Comparison of ENCODE assay signal across 13 cellular contexts in genomic region chr3:10992946-10993728, GRCh38. TPM values are rescaled to one million over a fixed set of nuclear protein-coding genes. Genes with fewer than 3 reads are reported as not detected.
DNase-seq lines count a peak whose midpoint lies in the region; ATAC-seq and TF ChIP-seq lines count a peak whose summit lies in the region.
"Had no signal": no experiment of that assay in that cellular context is flagged by ENCODE, and none has a peak within 500 bp of the region (broad histone marks: within the 10 kb centered on the region; RNA-seq: fewer than 3 reads in every experiment).

No MANE protein-coding gene starts in this region.

- H3K36me3 ChIP-seq in breast epithelium (no peaks in the 10 kb centered on the region), left ventricle myocardium inferior (no peaks in the 10 kb centered on the region), transverse colon (no peaks in the 10 kb centered on the region)

- WGBS in transverse colon (ENCODE audit: low coverage in 1 of 2), 2 donors: 28% methylated on average over 39 of the region's 68 CpGs; no CpG with 5 or more reads in 1 of the 2 donors

- TF ChIP-seq POLR2A in breast epithelium (IDR thresholded peaks at IDR 0.05) (no peak), transverse colon (IDR thresholded peaks at IDR 0.05) (no peak)

- CTCF ChIA-PET in MCF 10A (lab: Yijun Ruan, JAX): interaction anchor here (1.6 kb wide), 1 partner anchor 10 kb away, joined by 8 read pairs; no protein-coding TSS in a partner anchor

- no peaks in the 10 kb centered on the region for H3K9me3 Mint-ChIP-seq in MCF 10A (ENCODE audit: unreplicated experiment)

- H3K27ac ChIP-seq in breast epithelium: no peak overlapping the region
- peak overlapping the region; percentile 36 for H3K27ac ChIP-seq in left ventricle myocardium inferior (replicated peaks)
- H3K27ac ChIP-seq in transverse colon: no peak overlapping the region

- no TSS peak for BruUV-seq in MCF 10A (replicated peaks; lab: Mats Ljungman, UMichigan)

- no peak for TF ChIP-seq CTCF in breast epithelium (IDR thresholded peaks at IDR 0.05)
- TF ChIP-seq CTCF in MCF 10A (IDR thresholded peaks at IDR 0.05; ENCODE audit: unreplicated experiment): no peak
- TF ChIP-seq CTCF in left ventricle myocardium inferior (IDR thresholded peaks at IDR 0.05; ENCODE audit: borderline replicate concordance): no peak
- TF ChIP-seq CTCF in transverse colon (IDR thresholded peaks at IDR 0.05): no peak

- H3K4me3 Mint-ChIP-seq in MCF 10A (ENCODE audit: unreplicated experiment): no peak overlapping the region

- POLR2A ChIA-PET in MCF 10A (lab: Yijun Ruan, JAX): no interaction called here

- in situ Hi-C loops in transverse colon (cut with MboI; ENCODE audit: low pct_ligation_motif_present in 1 of 4, low pct_unique_long_range_greater_than_20kb in 1 of 4, low sequenced_read_pairs in 3 of 4): no loop called here

- H3K27me3 ChIP-seq in breast epithelium (peaks cover 0 to 47% of the 10 kb centered on the region in 2 donors), left ventricle myocardium inferior (ENCODE audit: low read depth) (peaks cover 83% of the 10 kb centered on the region), transverse colon (peaks cover 69% of the 10 kb centered on the region)

- DNase-seq in breast epithelium (ENCODE audit: low spot score in 2 of 2) (no peak), MCF 10A (ENCODE audit: unreplicated experiment) (no peak), left ventricle myocardium inferior (no peak), nucleus accumbens (lab: John Stamatoyannopoulos, UW) (peak in 32 of 56 donors; percentile 25 to 78 (median 54)), transverse colon (no peak), OCI-M2 (lab: John Stamatoyannopoulos, UW; ENCODE audit: unreplicated experiment) (no peak)
- DNase-seq: DMS53; effector CD8-positive, alpha-beta T cell; naive B cell; stimulated activated naive CD8-positive, alpha-beta T cell treated with anti-CD3 and anti-CD28 coated beads, Interleukin-15, Interleukin-2, amounts not matched to agents 100 U/mL and 50 U/mL, for 24 hours had no signal

- peaks cover 78% of the 10 kb centered on the region for H3K27me3 Mint-ChIP-seq in MCF 10A (ENCODE audit: insufficient read depth, unreplicated experiment)

- no peak for TF ChIP-seq EP300 in transverse colon (IDR thresholded peaks at IDR 0.05; ENCODE audit: low read depth)

- H3K4me3 ChIP-seq in breast epithelium: peak overlapping the region; percentile 37 to 66 (median 44)
- H3K4me3 ChIP-seq in left ventricle myocardium inferior: peak overlapping the region; percentile 60
- H3K4me3 ChIP-seq in transverse colon: peak overlapping the region in 3 of 4 donors; percentile 10 to 42 (median 23)

- H3K4me1 ChIP-seq in breast epithelium: no peaks in the 10 kb centered on the region
- peaks cover 15% of the 10 kb centered on the region for H3K4me1 ChIP-seq in left ventricle myocardium inferior
- H3K4me1 ChIP-seq in transverse colon: no peaks in the 10 kb centered on the region

- peaks cover 4% of the 10 kb centered on the region for H3K4me1 Mint-ChIP-seq in MCF 10A (ENCODE audit: insufficient read depth, unreplicated experiment)

- no peaks in the 10 kb centered on the region for H3K9me3 ChIP-seq in breast epithelium
- H3K9me3 ChIP-seq in left ventricle myocardium inferior (replicated peaks): no peaks in the 10 kb centered on the region
- no peaks in the 10 kb centered on the region for H3K9me3 ChIP-seq in transverse colon

- intact Hi-C loops in breast epithelium (cut with DNase I; ENCODE audit: low total_unique reads): no loop called here
- intact Hi-C loops in MCF 10A (cut with micrococcal nuclease): no loop called here
- intact Hi-C loops in left ventricle myocardium inferior (cut with micrococcal nuclease): no loop called here
- intact Hi-C loops in transverse colon (cut with DNase I; ENCODE audit: low total_unique reads): no loop called here

- no peaks in the 10 kb centered on the region for H3K36me3 Mint-ChIP-seq in MCF 10A (ENCODE audit: insufficient read depth, unreplicated experiment)

- H3K27ac Mint-ChIP-seq in MCF 10A (ENCODE audit: low read depth, unreplicated experiment): no peak overlapping the region

- ATAC-seq in HG02884 (IDR thresholded peaks at IDR 0.05; ENCODE audit: unreplicated experiment) (no peak), GM19023 (IDR thresholded peaks at IDR 0.05; ENCODE audit: unreplicated experiment) (no peak)
- ATAC-seq: stimulated activated naive CD8-positive, alpha-beta T cell treated with anti-CD3 and anti-CD28 coated beads, Interleukin-15, Interleukin-2, amounts not matched to agents 100 U/mL and 50 U/mL, for 24 hours had no signal

RNA-seq across cellular contexts. Expression of gene SLC6A1, which starts 0.6 kb away (rescaled TPM):
- total RNA-seq in breast epithelium (under 1 TPM; under 0.01 to 0.32 (median 0.29) TPM), MCF 10A (2022) (not detected in 2 replicates), left ventricle myocardium inferior (0.77 TPM), transverse colon (under 1 TPM in 3 of 4 donors, not detected in 1; 0.20 to 0.55 (median 0.48) TPM)
- total RNA-seq: A673 had no signal

Comparison
In these comparisons a context has a peak if more than half of its experiments do, and no peak if none do; other contexts are left out.
1. DNase-seq: peak in nucleus accumbens (32 of 56); none in breast epithelium (0 of 2), MCF 10A (single experiment), left ventricle myocardium inferior (single experiment), transverse colon (single experiment) and OCI-M2 (single experiment).
2. Peak in every context shown above with its lines, with median percentiles within 50 percentile points of each other: H3K4me3 ChIP-seq.